In genomic region chrX:134969726-134970125, GRCh38 we compare ENCODE assay signal across 25 cellular contexts. TPM values are rescaled to one million over a fixed set of nuclear protein-coding genes. Genes with fewer than 3 reads are reported as not detected.
"Had no signal": no experiment of that assay in that cellular context is flagged by ENCODE, and none has a peak within 500 bp of the region (broad histone marks: within the 10 kb centered on the region; RNA-seq: fewer than 3 reads in every experiment).

No MANE protein-coding gene starts in this region.

- DNase-seq: activated B cell treated with CpG ODN at 0.5 μM for 24 hours; activated CD4-positive, alpha-beta T cell treated with anti-CD3 and anti-CD28 coated beads for 4 hours; activated CD4-positive, alpha-beta T cell treated with anti-CD3 and anti-CD28 coated beads, Interleukin-2, amount 50 U/mL, for 48 hours; activated CD8-positive, alpha-beta memory T cell treated with anti-CD3 and anti-CD28 coated beads, Interleukin-2, amount 50 U/mL, for 48 hours; activated effector memory CD4-positive, alpha-beta T cell treated with anti-CD3 and anti-CD28 coated beads, Interleukin-2, amount 50 U/mL, for 16 hours; activated naive CD4-positive, alpha-beta T cell treated with anti-CD3 and anti-CD28 coated beads, Interleukin-2, amount 10 ng/mL, durations not matched to agents 7 days and 5 days; activated T-cell treated with anti-CD3 and anti-CD28 coated beads, Interleukin-2, amount 50 U/mL, for 48 hours; anterior cingulate cortex; body of pancreas; effector CD4-positive, alpha-beta T cell; erythroblast; left colon; naive B cell; nucleus accumbens; right lobe of liver; small intestine; stimulated activated CD4-positive, alpha-beta T cell treated with anti-CD3 and anti-CD28 coated beads, Interleukin-2, amount 100 ng/mL, for 24 hours; testis; trophoblast cell; uterus had no signal

- H3K9me3 ChIP-seq: body of pancreas, right lobe of liver, testis, uterus had no signal

- H3K4me1 Mint-ChIP-seq: activated B cell treated with CpG ODN at 0.5 μM for 24 hours; activated naive CD4-positive, alpha-beta T cell treated with anti-CD3 and anti-CD28 coated beads, Interleukin-2, amount 10 ng/mL, durations not matched to agents 7 days and 5 days; naive B cell; stimulated activated memory B cell treated with anti-CD40 and anti-IgM and Interleukin-4, amounts not matched to agents 10 μg/mL and 1 μg/mL and 100 μg/mL, for 72 hours had no signal

- H3K36me3 Mint-ChIP-seq: activated naive CD4-positive, alpha-beta T cell treated with anti-CD3 and anti-CD28 coated beads, Interleukin-2, amount 10 ng/mL, durations not matched to agents 7 days and 5 days; naive B cell; stimulated activated memory B cell treated with anti-CD40 and anti-IgM and Interleukin-4, amounts not matched to agents 10 μg/mL and 1 μg/mL and 100 μg/mL, for 72 hours had no signal

- H3K4me3 ChIP-seq: body of pancreas, cardiac muscle cell, lung, right lobe of liver, testis, uterus had no signal

- H3K4me3 Mint-ChIP-seq: activated B cell treated with CpG ODN at 0.5 μM for 24 hours; activated naive CD4-positive, alpha-beta T cell treated with anti-CD3 and anti-CD28 coated beads, Interleukin-2, amount 10 ng/mL, durations not matched to agents 7 days and 5 days; dendritic cell treated with granulocyte-macrophage colony-stimulating factor and Interleukin-4, amounts not matched to agents 40 ng/mL and 50 ng/mL, for 4 days; stimulated activated memory B cell treated with anti-CD40 and anti-IgM and Interleukin-4, amounts not matched to agents 10 μg/mL and 1 μg/mL and 100 μg/mL, for 72 hours; T-helper 1 cell treated with Interleukin-12 subunit alpha and Interleukin-12 subunit beta and Interleukin-4 antibody, amounts not matched to agents 30 μg/mL and 1 μg/mL, for 36 hours had no signal

- H3K27me3 ChIP-seq: body of pancreas, cardiac muscle cell, right lobe of liver, testis, uterus had no signal

- H3K27ac ChIP-seq: body of pancreas, cardiac muscle cell, right lobe of liver, testis, uterus had no signal

- H3K9me3 Mint-ChIP-seq: activated B cell treated with CpG ODN at 0.5 μM for 24 hours; activated naive CD4-positive, alpha-beta T cell treated with anti-CD3 and anti-CD28 coated beads, Interleukin-2, amount 10 ng/mL, durations not matched to agents 7 days and 5 days; dendritic cell treated with granulocyte-macrophage colony-stimulating factor and Interleukin-4, amounts not matched to agents 40 ng/mL and 50 ng/mL, for 4 days; stimulated activated memory B cell treated with anti-CD40 and anti-IgM and Interleukin-4, amounts not matched to agents 10 μg/mL and 1 μg/mL and 100 μg/mL, for 72 hours; T-helper 1 cell treated with Interleukin-12 subunit alpha and Interleukin-12 subunit beta and Interleukin-4 antibody, amounts not matched to agents 30 μg/mL and 1 μg/mL, for 36 hours had no signal

- H3K4me1 ChIP-seq: body of pancreas, right lobe of liver, testis, uterus had no signal

- H3K36me3 ChIP-seq: cardiac muscle cell, right lobe of liver, uterus had no signal

- H3K27ac Mint-ChIP-seq: activated B cell treated with CpG ODN at 0.5 μM for 24 hours; activated naive CD4-positive, alpha-beta T cell treated with anti-CD3 and anti-CD28 coated beads, Interleukin-2, amount 10 ng/mL, durations not matched to agents 7 days and 5 days; dendritic cell treated with granulocyte-macrophage colony-stimulating factor and Interleukin-4, amounts not matched to agents 40 ng/mL and 50 ng/mL, for 4 days; naive B cell; stimulated activated memory B cell treated with anti-CD40 and anti-IgM and Interleukin-4, amounts not matched to agents 10 μg/mL and 1 μg/mL and 100 μg/mL, for 72 hours; T-helper 1 cell treated with Interleukin-12 subunit alpha and Interleukin-12 subunit beta and Interleukin-4 antibody, amounts not matched to agents 30 μg/mL and 1 μg/mL, for 36 hours had no signal

- ATAC-seq: body of pancreas; left colon; right lobe of liver; stimulated activated memory B cell treated with anti-CD40 and anti-IgM and Interleukin-4, amounts not matched to agents 10 μg/mL and 1 μg/mL and 100 μg/mL, for 72 hours had no signal

RNA-seq across cellular contexts. Expression of gene RTL8B, which starts 52.6 kb away (rescaled TPM):
- total RNA-seq: activated B cell treated with CpG ODN at 0.5 μM for 24 hours had no signal
